Comparison of ENCODE assay signal across 12 cellular contexts in the genomic region with DNA sequence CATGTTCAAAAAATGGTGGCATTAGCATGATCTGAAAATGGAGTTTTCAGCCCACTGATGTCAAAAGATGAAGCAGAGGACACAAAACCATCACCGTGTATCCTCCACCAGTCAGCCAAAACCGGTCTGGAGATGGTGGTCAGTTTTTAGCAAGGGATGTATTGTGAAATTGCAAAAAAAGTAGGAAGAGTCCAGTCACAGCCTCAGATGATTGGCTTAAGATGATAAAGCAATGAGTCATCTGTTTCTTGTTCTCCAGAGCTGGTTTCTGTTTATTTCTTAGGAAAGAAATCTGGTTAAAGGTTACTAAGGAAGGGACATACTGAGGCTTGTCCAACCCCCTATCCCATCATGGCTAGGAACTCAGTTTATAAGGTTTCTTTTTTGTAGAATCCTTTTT. TPM values are rescaled to one million over a fixed set of nuclear protein-coding genes. Genes with fewer than 3 reads are reported as not detected.
A peak's percentile ranks its signal among the peaks of the same experiment; 100 is the strongest.
DNase-seq lines count a peak whose midpoint lies in the region; ATAC-seq and TF ChIP-seq lines count a peak whose summit lies in the region.
"Had no signal": no experiment of that assay in that cellular context is flagged by ENCODE, and none has a peak within 500 bp of the region (broad histone marks: within the 10 kb centered on the region; RNA-seq: fewer than 3 reads in every experiment).

No MANE protein-coding gene starts in this region.

- no peaks in the 10 kb centered on the region for H3K9me3 ChIP-seq in CD4-positive, alpha-beta memory T cell (ENCODE audit: control insufficient read depth in 1 of 2, low read length in 2 of 2)

- H3K9me3 Mint-ChIP-seq in CD4-positive, alpha-beta memory T cell: peaks cover 0 to 6% (median 0%) of the 10 kb centered on the region in 8 donors

- no peak overlapping the region for H3K27ac Mint-ChIP-seq in CD4-positive, alpha-beta memory T cell
- H3K27ac Mint-ChIP-seq: activated naive CD4-positive, alpha-beta T cell treated with anti-CD3 and anti-CD28 coated beads, Interleukin-2, amount 50 U/mL, for 72 hours; stimulated activated naive B cell treated with anti-CD40 and anti-IgM and Interleukin-4, amounts not matched to agents 10 μg/mL and 1 μg/mL and 100 μg/mL, for 72 hours had no signal

- no peaks in the 10 kb centered on the region for H3K36me3 ChIP-seq in CD4-positive, alpha-beta memory T cell (ENCODE audit: insufficient read depth, low read length)

- H3K27ac ChIP-seq in CD4-positive, alpha-beta memory T cell (ENCODE audit: low read depth, low read length): no peak overlapping the region

- POLR2A ChIA-PET in CD4-positive, alpha-beta memory T cell (lab: Charles Lee; ENCODE audit: partially characterized antibody): no interaction called here

- CTCF ChIA-PET in CD4-positive, alpha-beta memory T cell (lab: Charles Lee; ENCODE audit: partially characterized antibody): interaction anchor here (1.2 kb wide), 1 partner anchor 17 kb away, joined by 5 read pairs; no protein-coding TSS in a partner anchor

- TF ChIP-seq CTCF in NB4 (IDR thresholded peaks at IDR 0.05; ENCODE audit: low read depth, low read length): no peak
- no peak for TF ChIP-seq CTCF in cardiac fibroblast (IDR thresholded peaks at IDR 0.05; ENCODE audit: low read depth, low read length)
- no peak for TF ChIP-seq CTCF in omental fat pad (IDR thresholded peaks at IDR 0.05)

- H3K4me3 Mint-ChIP-seq in CD4-positive, alpha-beta memory T cell: no peak overlapping the region
- H3K4me3 Mint-ChIP-seq: stimulated activated naive B cell treated with anti-CD40 and anti-IgM and Interleukin-4, amounts not matched to agents 10 μg/mL and 1 μg/mL and 100 μg/mL, for 72 hours had no signal

- no peak for TF ChIP-seq POLR2A in NB4 (IDR thresholded peaks at IDR 0.05; ENCODE audit: extremely low read depth, insufficient read length)

- ATAC-seq in omental fat pad (ENCODE audit: low FRiP score) (peak; percentile 91), HG03280 (IDR thresholded peaks at IDR 0.05; ENCODE audit: unreplicated experiment) (no peak)
- ATAC-seq: activated naive CD4-positive, alpha-beta T cell treated with anti-CD3 and anti-CD28 coated beads, Interleukin-2, amount 50 U/mL, for 72 hours; esophagus mucosa; stimulated activated naive B cell treated with anti-CD40 and anti-IgM and Interleukin-4, amounts not matched to agents 10 μg/mL and 1 μg/mL and 100 μg/mL, for 72 hours had no signal

- H3K36me3 Mint-ChIP-seq in CD4-positive, alpha-beta memory T cell: no peaks in the 10 kb centered on the region
- H3K36me3 Mint-ChIP-seq: stimulated activated naive B cell treated with anti-CD40 and anti-IgM and Interleukin-4, amounts not matched to agents 10 μg/mL and 1 μg/mL and 100 μg/mL, for 72 hours had no signal

- no peaks in the 10 kb centered on the region for H3K4me1 Mint-ChIP-seq in CD4-positive, alpha-beta memory T cell
- H3K4me1 Mint-ChIP-seq: stimulated activated naive B cell treated with anti-CD40 and anti-IgM and Interleukin-4, amounts not matched to agents 10 μg/mL and 1 μg/mL and 100 μg/mL, for 72 hours had no signal

- no peak overlapping the region for H3K4me3 ChIP-seq in NB4 (ENCODE audit: low read depth, low read length)
- H3K4me3 ChIP-seq in cardiac fibroblast (replicated peaks in 1 of 2; ENCODE audit: low read depth in 2 of 2, low read length in 2 of 2): no peak overlapping the region
- no peak overlapping the region for H3K4me3 ChIP-seq in CD4-positive, alpha-beta memory T cell (ENCODE audit: low read length in 2 of 2)

- H3K27me3 Mint-ChIP-seq in CD4-positive, alpha-beta memory T cell: no peaks in the 10 kb centered on the region
- H3K27me3 Mint-ChIP-seq: stimulated activated naive B cell treated with anti-CD40 and anti-IgM and Interleukin-4, amounts not matched to agents 10 μg/mL and 1 μg/mL and 100 μg/mL, for 72 hours had no signal

- H3K27me3 ChIP-seq in CD4-positive, alpha-beta memory T cell (ENCODE audit: insufficient read depth, low read length): no peaks in the 10 kb centered on the region

- H3K4me1 ChIP-seq in CD4-positive, alpha-beta memory T cell (ENCODE audit: insufficient read depth, low read length): no peaks in the 10 kb centered on the region

- intact Hi-C loops in CD4-positive, alpha-beta memory T cell (cut with micrococcal nuclease): no loop called here

- peak; percentile 42 for DNase-seq in Daoy (ENCODE audit: low read depth)
- DNase-seq in NB4 (ENCODE audit: low read depth): peak; percentile 69
- peak; percentile 80 to 93 for DNase-seq in cardiac fibroblast (ENCODE audit: low read depth in 2 of 2)
- DNase-seq in omental fat pad (ENCODE audit: low spot score): no peak
- no peak for DNase-seq in RPMI8226
- DNase-seq in CD4-positive, alpha-beta memory T cell: no peak
- DNase-seq in activated CD4-positive, alpha-beta T cell treated with anti-CD3 and anti-CD28 coated beads for 1 hour: no peak
- DNase-seq: activated CD4-positive, CD25-positive, alpha-beta regulatory T cell; stimulated activated naive B cell treated with anti-CD40 and anti-IgM and Interleukin-4, amounts not matched to agents 10 μg/mL and 1 μg/mL and 100 μg/mL, for 72 hours had no signal

RNA-seq across cellular contexts. Expression of gene DEPDC1B, which starts 47.8 kb away (rescaled TPM):
- total RNA-seq in Daoy (2014; rRNA removed; shearing (Covaris generic)): 27.7 and 35.3 TPM in 2 replicates
- total RNA-seq in omental fat pad: 1 to 10 TPM in 2 of 4 donors, under 1 TPM in 2; 0.31 to 3.8 (median 1.5) TPM
- under 1 TPM; 0.19 to 0.70 TPM for total RNA-seq in CD4-positive, alpha-beta memory T cell
- polyA plus RNA-seq in CD4-positive, alpha-beta memory T cell: under 1 TPM; 0.14 to 0.23 TPM

Comparison
In these comparisons a context has a peak if more than half of its experiments do, and no peak if none do; other contexts are left out.
1. DNase-seq: peak in Daoy (single experiment), NB4 (single experiment) and cardiac fibroblast (2 of 2); none in omental fat pad (single experiment), RPMI8226 (single experiment), CD4-positive, alpha-beta memory T cell (0 of 5) and activated CD4-positive, alpha-beta T cell treated with anti-CD3 and anti-CD28 coated beads for 1 hour (single experiment).